37 cellular contexts compared by ENCODE assay signal in the genomic region with DNA sequence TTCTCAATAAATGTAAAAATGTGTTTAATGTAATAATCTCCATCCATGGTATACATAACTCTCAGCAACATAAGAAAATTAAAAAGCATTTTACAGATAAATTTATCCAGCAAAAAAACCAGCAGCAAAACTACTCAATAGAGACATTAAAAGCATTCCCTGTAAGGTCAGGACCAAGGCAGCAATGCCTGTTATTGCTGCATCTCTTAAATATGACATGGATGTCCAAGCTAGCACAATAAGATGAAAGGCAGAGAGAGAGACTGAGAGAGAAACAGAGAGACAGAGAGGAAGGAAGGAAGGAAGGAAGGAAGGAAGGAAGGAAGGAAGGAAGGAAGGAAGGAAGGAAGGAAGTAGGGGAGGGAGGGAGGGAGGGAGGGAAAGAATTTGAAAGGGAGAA.
"Had no signal": no experiment of that assay in that cellular context is flagged by ENCODE, and none has a peak within 500 bp of the region (broad histone marks: within the 10 kb centered on the region; RNA-seq: fewer than 3 reads in every experiment).

No MANE protein-coding gene starts in this region.

- H3K36me3 Mint-ChIP-seq: activated naive CD4-positive, alpha-beta T cell treated with anti-CD3 and anti-CD28 coated beads, Interleukin-2, amount 10 ng/mL, durations not matched to agents 7 days and 5 days; activated naive CD4-positive, alpha-beta T cell treated with anti-CD3 and anti-CD28 coated beads, Interleukin-2, amount 50 U/mL, for 24 hours; activated naive CD4-positive, alpha-beta T cell treated with anti-CD3 and anti-CD28 coated beads, Interleukin-2, amount 50 U/mL, for 72 hours; activated naive CD8-positive, alpha-beta T cell; activated naive CD8-positive, alpha-beta T cell treated with anti-CD3 and anti-CD28 coated beads for 36 hours; activated naive CD8-positive, alpha-beta T cell treated with anti-CD3 and anti-CD28 coated beads, Interleukin-2, amount 10 ng/mL, durations not matched to agents 7 days and 5 days; brain had no signal

- H3K27me3 Mint-ChIP-seq: activated naive CD4-positive, alpha-beta T cell treated with anti-CD3 and anti-CD28 coated beads, Interleukin-2, amount 10 ng/mL, durations not matched to agents 7 days and 5 days; activated naive CD8-positive, alpha-beta T cell treated with anti-CD3 and anti-CD28 coated beads for 36 hours; activated naive CD8-positive, alpha-beta T cell treated with anti-CD3 and anti-CD28 coated beads, Interleukin-2, amount 10 ng/mL, durations not matched to agents 7 days and 5 days; activated T-helper 17 cell treated with anti-CD3 and anti-CD28 coated beads, Interleukin-2, amount 50 U/mL, for 72 hours; brain had no signal

- H3K9me3 ChIP-seq: adrenal gland, ascending aorta, body of pancreas, breast epithelium had no signal

- H3K27ac Mint-ChIP-seq: activated naive CD4-positive, alpha-beta T cell treated with anti-CD3 and anti-CD28 coated beads for 36 hours; activated naive CD4-positive, alpha-beta T cell treated with anti-CD3 and anti-CD28 coated beads, Interleukin-2, amount 10 ng/mL, durations not matched to agents 7 days and 5 days; activated naive CD4-positive, alpha-beta T cell treated with anti-CD3 and anti-CD28 coated beads, Interleukin-2, amount 50 U/mL, for 24 hours; activated naive CD8-positive, alpha-beta T cell; activated naive CD8-positive, alpha-beta T cell treated with anti-CD3 and anti-CD28 coated beads for 36 hours; activated naive CD8-positive, alpha-beta T cell treated with anti-CD3 and anti-CD28 coated beads, Interleukin-2, amount 10 ng/mL, durations not matched to agents 7 days and 5 days; activated naive CD8-positive, alpha-beta T cell treated with anti-CD3 and anti-CD28 coated beads, Interleukin-2, amount 50 U/mL, for 24 hours; activated T-cell treated with anti-CD3 and anti-CD28 coated beads, Interleukin-2, amount 50 U/mL, for 24 hours; activated T-cell treated with anti-CD3 and anti-CD28 coated beads, Interleukin-2, amount 50 U/mL, for 72 hours; activated T-helper 1 cell treated with anti-CD3 and anti-CD28 coated beads, Interleukin-12 subunit alpha, Interleukin-12 subunit beta, Interleukin-2, Interleukin-4 antibody, amounts not matched to agents 30 ng/mL and 10 ng/mL and 1 ng/mL, durations not matched to agents 14 hours and 24 hours and 36 hours; activated T-helper 17 cell treated with anti-CD3 and anti-CD28 coated beads, Interleukin-2, amount 50 U/mL, for 72 hours; activated T-helper 2 cell treated with anti-CD3 and anti-CD28 coated beads, Interferon-gamma antibody, Interleukin-2, Interleukin-4, amounts not matched to agents 10 μg/mL and 5 μg/mL and 100 μg/mL, durations not matched to agents 14 hours and 24 hours and 36 hours; brain had no signal

- H3K9me3 Mint-ChIP-seq: activated naive CD4-positive, alpha-beta T cell treated with anti-CD3 and anti-CD28 coated beads, Interleukin-2, amount 10 ng/mL, durations not matched to agents 7 days and 5 days; activated naive CD4-positive, alpha-beta T cell treated with anti-CD3 and anti-CD28 coated beads, Interleukin-2, amount 50 U/mL, for 24 hours; activated naive CD8-positive, alpha-beta T cell treated with anti-CD3 and anti-CD28 coated beads for 36 hours; activated naive CD8-positive, alpha-beta T cell treated with anti-CD3 and anti-CD28 coated beads, Interleukin-2, amount 10 ng/mL, durations not matched to agents 7 days and 5 days; activated naive CD8-positive, alpha-beta T cell treated with anti-CD3 and anti-CD28 coated beads, Interleukin-2, amount 50 U/mL, for 24 hours; activated T-cell treated with anti-CD3 and anti-CD28 coated beads, Interleukin-2, amount 50 U/mL, for 24 hours; activated T-cell treated with anti-CD3 and anti-CD28 coated beads, Interleukin-2, amount 50 U/mL, for 4 hours; activated T-helper 1 cell treated with anti-CD3 and anti-CD28 coated beads, Interleukin-12 subunit alpha, Interleukin-12 subunit beta, Interleukin-2, Interleukin-4 antibody, amounts not matched to agents 30 ng/mL and 10 ng/mL and 1 ng/mL, durations not matched to agents 14 hours and 24 hours and 36 hours; activated T-helper 17 cell treated with anti-CD3 and anti-CD28 coated beads, Interleukin-2, amount 50 U/mL, for 72 hours; activated T-helper 2 cell treated with anti-CD3 and anti-CD28 coated beads, Interferon-gamma antibody, Interleukin-2, Interleukin-4, amounts not matched to agents 10 μg/mL and 5 μg/mL and 100 μg/mL, durations not matched to agents 14 hours and 24 hours and 36 hours; central memory CD8-positive, alpha-beta T cell had no signal

- H3K27ac ChIP-seq: adrenal gland, ascending aorta, body of pancreas, brain microvascular endothelial cell, breast epithelium, cardiac muscle cell had no signal

- H3K36me3 ChIP-seq: adrenal gland, ascending aorta, brain microvascular endothelial cell, breast epithelium, cardiac muscle cell had no signal

- DNase-seq: activated effector memory CD4-positive, alpha-beta T cell treated with anti-CD3 and anti-CD28 coated beads, Interleukin-2, amount 50 U/mL, for 16 hours; activated effector memory CD4-positive, alpha-beta T cell treated with Interleukin-2 at 50 U/mL for 16 hours; activated gamma-delta T cell; activated gamma-delta T cell treated with Interleukin-2 at 50 U/mL for 16 hours; activated naive CD4-positive, alpha-beta T cell; activated naive CD4-positive, alpha-beta T cell treated with anti-CD3 and anti-CD28 coated beads for 36 hours; activated naive CD4-positive, alpha-beta T cell treated with anti-CD3 and anti-CD28 coated beads, Interleukin-2, amount 10 ng/mL, durations not matched to agents 7 days and 5 days; activated naive CD4-positive, alpha-beta T cell treated with anti-CD3 and anti-CD28 coated beads, Interleukin-2, amount 50 U/mL, for 16 hours; activated naive CD4-positive, alpha-beta T cell treated with Interleukin-2 at 50 U/mL for 16 hours; activated naive CD8-positive, alpha-beta T cell treated with anti-CD3 and anti-CD28 coated beads for 36 hours; activated naive CD8-positive, alpha-beta T cell treated with anti-CD3 and anti-CD28 coated beads, Interleukin-2, amount 10 ng/mL, durations not matched to agents 7 days and 5 days; activated naive CD8-positive, alpha-beta T cell treated with anti-CD3 and anti-CD28 coated beads, Interleukin-2, amount 50 U/mL, for 24 hours; activated T-cell treated with anti-CD3 and anti-CD28 coated beads, Interleukin-2, amount 50 U/mL, for 1 hour; activated T-cell treated with anti-CD3 and anti-CD28 coated beads, Interleukin-2, amount 50 U/mL, for 24 hours; activated T-cell treated with anti-CD3 and anti-CD28 coated beads, Interleukin-2, amount 50 U/mL, for 4 hours; activated T-cell treated with anti-CD3 and anti-CD28 coated beads, Interleukin-2, amount 50 U/mL, for 72 hours; adrenal gland; amniotic stem cell; amygdala; anterior cingulate cortex; aorta; body of pancreas; brain microvascular endothelial cell; caudate nucleus; central memory CD4-positive, alpha-beta T cell; cerebellar nuclear complex had no signal

- H3K4me1 Mint-ChIP-seq: activated naive CD4-positive, alpha-beta T cell treated with anti-CD3 and anti-CD28 coated beads, Interleukin-2, amount 10 ng/mL, durations not matched to agents 7 days and 5 days; activated naive CD4-positive, alpha-beta T cell treated with anti-CD3 and anti-CD28 coated beads, Interleukin-2, amount 50 U/mL, for 24 hours; activated naive CD8-positive, alpha-beta T cell treated with anti-CD3 and anti-CD28 coated beads for 36 hours; activated naive CD8-positive, alpha-beta T cell treated with anti-CD3 and anti-CD28 coated beads, Interleukin-2, amount 10 ng/mL, durations not matched to agents 7 days and 5 days; activated naive CD8-positive, alpha-beta T cell treated with anti-CD3 and anti-CD28 coated beads, Interleukin-2, amount 50 U/mL, for 24 hours; activated T-helper 17 cell treated with anti-CD3 and anti-CD28 coated beads, Interleukin-2, amount 50 U/mL, for 72 hours; brain; central memory CD8-positive, alpha-beta T cell had no signal

- ATAC-seq: activated naive CD4-positive, alpha-beta T cell treated with anti-CD3 and anti-CD28 coated beads, Interleukin-2, amount 50 U/mL, for 72 hours; activated naive CD8-positive, alpha-beta T cell treated with anti-CD3 and anti-CD28 coated beads, Interleukin-2, amount 50 U/mL, for 24 hours; activated T-cell treated with anti-CD3 and anti-CD28 coated beads, Interleukin-2, amount 50 U/mL, for 4 hours; activated T-cell treated with anti-CD3 and anti-CD28 coated beads, Interleukin-2, amount 50 U/mL, for 72 hours; activated T-helper 17 cell treated with anti-CD3 and anti-CD28 coated beads, Interleukin-2, amount 50 U/mL, for 72 hours; body of pancreas had no signal

- H3K4me3 Mint-ChIP-seq: activated naive CD4-positive, alpha-beta T cell treated with anti-CD3 and anti-CD28 coated beads for 36 hours; activated naive CD4-positive, alpha-beta T cell treated with anti-CD3 and anti-CD28 coated beads, Interleukin-2, amount 10 ng/mL, durations not matched to agents 7 days and 5 days; activated naive CD4-positive, alpha-beta T cell treated with anti-CD3 and anti-CD28 coated beads, Interleukin-2, amount 50 U/mL, for 24 hours; activated naive CD8-positive, alpha-beta T cell; activated naive CD8-positive, alpha-beta T cell treated with anti-CD3 and anti-CD28 coated beads for 36 hours; activated naive CD8-positive, alpha-beta T cell treated with anti-CD3 and anti-CD28 coated beads, Interleukin-2, amount 10 ng/mL, durations not matched to agents 7 days and 5 days; activated naive CD8-positive, alpha-beta T cell treated with anti-CD3 and anti-CD28 coated beads, Interleukin-2, amount 50 U/mL, for 24 hours; activated T-cell treated with anti-CD3 and anti-CD28 coated beads, Interleukin-2, amount 50 U/mL, for 24 hours; activated T-cell treated with anti-CD3 and anti-CD28 coated beads, Interleukin-2, amount 50 U/mL, for 4 hours; activated T-cell treated with anti-CD3 and anti-CD28 coated beads, Interleukin-2, amount 50 U/mL, for 72 hours; activated T-helper 1 cell treated with anti-CD3 and anti-CD28 coated beads, Interleukin-12 subunit alpha, Interleukin-12 subunit beta, Interleukin-2, Interleukin-4 antibody, amounts not matched to agents 30 ng/mL and 10 ng/mL and 1 ng/mL, durations not matched to agents 14 hours and 24 hours and 36 hours; activated T-helper 17 cell treated with anti-CD3 and anti-CD28 coated beads, Interleukin-2, amount 50 U/mL, for 72 hours; brain; central memory CD8-positive, alpha-beta T cell had no signal

- H3K27me3 ChIP-seq: adrenal gland, ascending aorta, body of pancreas, brain microvascular endothelial cell, breast epithelium, cardiac muscle cell had no signal

- H3K4me3 ChIP-seq: adrenal gland, ascending aorta, body of pancreas, breast epithelium, cardiac muscle cell had no signal

- H3K4me1 ChIP-seq: adrenal gland, ascending aorta, body of pancreas, breast epithelium had no signal
